ENCODE assay signal across 12 cellular contexts in genomic region chr22:44231229-44231628, GRCh38. TPM values are rescaled to one million over a fixed set of nuclear protein-coding genes. Genes with fewer than 3 reads are reported as not detected.
DNase-seq lines count a peak whose midpoint lies in the region; ATAC-seq and TF ChIP-seq lines count a peak whose summit lies in the region.
"Had no signal": no experiment of that assay in that cellular context is flagged by ENCODE, and none has a peak within 500 bp of the region (broad histone marks: within the 10 kb centered on the region; RNA-seq: fewer than 3 reads in every experiment).

No MANE protein-coding gene starts in this region.

- H4K8ac ChIP-seq in neuronal stem cell (ENCODE audit: low read depth, low read length): no peak overlapping the region

- H3K4me2 ChIP-seq in DND-41 (ENCODE audit: insufficient read depth, low read length): no peak overlapping the region
- H3K4me2 ChIP-seq in HCT116 (ENCODE audit: low read length): no peak overlapping the region
- H3K4me2 ChIP-seq in SU-DHL-6 (ENCODE audit: low read depth, low read length, poor library complexity, severe bottlenecking): no peak overlapping the region
- no peak overlapping the region for H3K4me2 ChIP-seq in neuronal stem cell (ENCODE audit: insufficient read depth, low read length, poor library complexity, severe bottlenecking)

- H2BK15ac ChIP-seq in neuronal stem cell (ENCODE audit: low read length): no peak overlapping the region

- H3K79me1 ChIP-seq in neuronal stem cell (ENCODE audit: low read depth, low read length): no peaks in the 10 kb centered on the region

- no peak overlapping the region for H2BK12ac ChIP-seq in neuronal stem cell (ENCODE audit: low read length)

- H2AK5ac ChIP-seq in neuronal stem cell (ENCODE audit: low read depth, low read length): no peak overlapping the region

- H3F3A ChIP-seq in SU-DHL-6 (ENCODE audit: insufficient read depth): no peaks in the 10 kb centered on the region

- H3K9me2 ChIP-seq in HCT116 (ENCODE audit: insufficient read depth) (no peaks in the 10 kb centered on the region), SU-DHL-6 (replicated peaks; ENCODE audit: insufficient read depth, low read length) (no peaks in the 10 kb centered on the region)

- intact Hi-C loops in HCT116 (cut with micrococcal nuclease): no loop called here

- H3K23ac ChIP-seq in neuronal stem cell (ENCODE audit: low read depth, low read length, poor library complexity): no peak overlapping the region

- H2BK5ac ChIP-seq in neuronal stem cell (ENCODE audit: low read length): no peak overlapping the region

- H3K27me3 ChIP-seq in DND-41 (ENCODE audit: insufficient read depth, low read length, poor library complexity) (no peaks in the 10 kb centered on the region), HCT116 (ENCODE audit: insufficient read depth, low read length) (no peaks in the 10 kb centered on the region), SU-DHL-6 (ENCODE audit: low read length) (no peaks in the 10 kb centered on the region), neuronal stem cell (ENCODE audit: control insufficient read depth in 3 of 3, insufficient read depth in 3 of 3, low read depth in 1 of 3, low read length in 3 of 3) (no peaks in the 10 kb centered on the region)

- H3K9ac ChIP-seq in DND-41 (ENCODE audit: low read depth, low read length): no peak overlapping the region
- H3K9ac ChIP-seq in HCT116 (ENCODE audit: low read length): no peak overlapping the region
- H3K9ac ChIP-seq in SU-DHL-6 (ENCODE audit: low read length): no peak overlapping the region
- no peak overlapping the region for H3K9ac ChIP-seq in neuronal stem cell (ENCODE audit: low read depth, low read length, poor library complexity)
- H3K9ac ChIP-seq: GM23248 had no signal

- H3K14ac ChIP-seq in neuronal stem cell (ENCODE audit: low read length): no peak overlapping the region

- WGBS in neuronal stem cell (ENCODE audit: extremely low coverage in 2 of 2, insufficient read length in 2 of 2, insufficient replicate concordance in 1 of 2), 2 donors: no CpG with 5 or more reads among the region's 4 CpGs

- no peak overlapping the region for H3K18ac ChIP-seq in neuronal stem cell (ENCODE audit: low read length)

- H3K79me2 ChIP-seq in DND-41 (ENCODE audit: insufficient read depth, low read length) (no peaks in the 10 kb centered on the region), HCT116 (ENCODE audit: insufficient read depth, low read length) (no peaks in the 10 kb centered on the region), SU-DHL-6 (ENCODE audit: insufficient read depth, low read length) (no peaks in the 10 kb centered on the region)

- POLR2A ChIA-PET in HCT116 (lab: Charles Lee): no interaction called here

- TF ChIP-seq POLR2A in HCT116 (IDR thresholded peaks at IDR 0.05; ENCODE audit: borderline replicate concordance, extremely low read depth, insufficient read depth, insufficient read length): no peak

- BruUV-seq in HCT116 (replicated peaks; lab: Mats Ljungman, UMichigan): no TSS peak

- no peak overlapping the region for H2BK120ac ChIP-seq in neuronal stem cell (ENCODE audit: low read depth, low read length)

- H3K4ac ChIP-seq in neuronal stem cell (ENCODE audit: low read length): no peak overlapping the region

- H4K20me1 ChIP-seq in DND-41 (ENCODE audit: insufficient read depth, low read length) (no peaks in the 10 kb centered on the region), HCT116 (ENCODE audit: insufficient read depth) (no peaks in the 10 kb centered on the region), SU-DHL-6 (ENCODE audit: low read depth, low read length) (no peaks in the 10 kb centered on the region)

- TF ChIP-seq RAD21 in HCT116 (IDR thresholded peaks at IDR 0.05; ENCODE audit: low read depth): no peak

- H2AFZ ChIP-seq in DND-41 (ENCODE audit: low read depth, low read length) (0 out of 2 replicates have a peak overlapping the region, but pooled peaks have one; percentile 1), HCT116 (ENCODE audit: low read depth, low read length, poor library complexity, severe bottlenecking) (peak overlapping the region; percentile 3), SU-DHL-6 (ENCODE audit: low read depth, low read length, severe bottlenecking) (peak overlapping the region; percentile 34), neuronal stem cell (ENCODE audit: low read length) (peak overlapping the region; percentile 4)
- H2AFZ ChIP-seq: GM23248 had no signal

- H3K9me3 ChIP-seq in DND-41 (ENCODE audit: insufficient read depth, low read length, severe bottlenecking): peaks cover 5% of the 10 kb centered on the region
- peaks cover 0 to 7% of the 10 kb centered on the region in 2 experiments; a peak in 1 of 4 replicates for H3K9me3 ChIP-seq in HCT116 (ENCODE audit: control insufficient read depth in 1 of 2, insufficient read depth in 1 of 2, low read depth in 1 of 2, low read length in 2 of 2)
- H3K9me3 ChIP-seq in SU-DHL-6 (ENCODE audit: insufficient read depth, low read length): no peaks in the 10 kb centered on the region
- H3K9me3 ChIP-seq in neuronal stem cell (replicated peaks in 1 of 2; ENCODE audit: control insufficient read depth in 2 of 2, insufficient read depth in 1 of 2, low read depth in 1 of 2, low read length in 2 of 2): peaks cover 0 to 11% of the 10 kb centered on the region in 2 donors

- no peak overlapping the region for H3K27ac ChIP-seq in DND-41 (ENCODE audit: low read length)
- no peak overlapping the region for H3K27ac ChIP-seq in HCT116 (ENCODE audit: low read depth, low read length)
- no peak overlapping the region for H3K27ac ChIP-seq in SU-DHL-6 (ENCODE audit: low read depth, low read length)
- H3K27ac ChIP-seq in neuronal stem cell (replicated peaks; ENCODE audit: low read length): no peak overlapping the region
- H3K27ac ChIP-seq: GM23248 had no signal

- RAD21 ChIA-PET in HCT116 (lab: Charles Lee; ENCODE audit: low non-redundant PET in 1 of 2, low total read pairs in 2 of 2, uncharacterized antibody in 2 of 2, unreplicated experiment in 2 of 2): no interaction called here

- no peaks in the 10 kb centered on the region for H3K36me3 ChIP-seq in DND-41 (ENCODE audit: insufficient read depth, low read length)
- no peaks in the 10 kb centered on the region for H3K36me3 ChIP-seq in HCT116 (ENCODE audit: control insufficient read depth in 1 of 2, insufficient read depth in 2 of 2, low read length in 2 of 2)
- no peaks in the 10 kb centered on the region for H3K36me3 ChIP-seq in SU-DHL-6 (ENCODE audit: low read length)
- H3K36me3 ChIP-seq in neuronal stem cell (replicated peaks in 1 of 2; ENCODE audit: control insufficient read depth in 2 of 2, insufficient read depth in 2 of 2, low read length in 2 of 2): no peaks in the 10 kb centered on the region

- DNase-seq in DND-41 (no peak), HCT116 (ENCODE audit: low read depth, low spot score) (no peak), neuronal stem cell (ENCODE audit: low spot score) (no peak), SW480 (ENCODE audit: low spot score) (no peak)
- DNase-seq: CD8-positive, alpha-beta T cell; COR-L47; DMS153; GM23248; KG1 had no signal

- H4K91ac ChIP-seq in neuronal stem cell (ENCODE audit: low read depth, low read length, poor library complexity): no peak overlapping the region

- H3K4me1 ChIP-seq in DND-41 (ENCODE audit: insufficient read depth, low read length) (no peaks in the 10 kb centered on the region), HCT116 (ENCODE audit: control insufficient read depth in 1 of 2, insufficient read depth in 2 of 2, low read length in 2 of 2) (no peaks in the 10 kb centered on the region), neuronal stem cell (ENCODE audit: control insufficient read depth in 2 of 2, insufficient read depth in 1 of 2, low read depth in 1 of 2, low read length in 2 of 2) (no peaks in the 10 kb centered on the region)

- ATAC-seq in DND-41 (ENCODE audit: insufficient read depth, low read depth) (no peak), HCT116 (no peak), GM18868 (IDR thresholded peaks at IDR 0.05; ENCODE audit: unreplicated experiment) (no peak)
- ATAC-seq: CD8-positive, alpha-beta T cell had no signal

- no peak overlapping the region for H3K4me3 ChIP-seq in DND-41 (ENCODE audit: low read depth in 1 of 2, low read length in 2 of 2)
- no peak overlapping the region for H3K4me3 ChIP-seq in HCT116 (replicated peaks in 1 of 2; ENCODE audit: low read depth in 1 of 2, low read length in 2 of 2)
- H3K4me3 ChIP-seq in SU-DHL-6 (ENCODE audit: insufficient read depth, low read length, poor library complexity, severe bottlenecking): no peak overlapping the region
- no peak overlapping the region for H3K4me3 ChIP-seq in neuronal stem cell (ENCODE audit: low read length in 2 of 2)
- H3K4me3 ChIP-seq: GM23248 had no signal

- no peak for TF ChIP-seq CTCF in DND-41 (IDR thresholded peaks at IDR 0.05; ENCODE audit: borderline replicate concordance, extremely low read depth, low read length, poor library complexity, severe bottlenecking)
- no peak for TF ChIP-seq CTCF in HCT116 (IDR thresholded peaks at IDR 0.05 in 2 of 3, conservative IDR thresholded peaks at IDR 0.05 in 1 of 3; ENCODE audit: borderline replicate concordance in 1 of 3, insufficient read depth in 1 of 3, low read depth in 2 of 3, low read length in 2 of 3)
- no peak for TF ChIP-seq CTCF in SU-DHL-6 (IDR thresholded peaks at IDR 0.05; ENCODE audit: insufficient read depth, low read length, poor library complexity, severe bottlenecking)

- CTCF ChIA-PET in HCT116 (lab: Charles Lee): no interaction called here

TF ChIP-seq in HCT116, 20 proteins besides CTCF, POLR2A, EP300 and RAD21:
- TF ChIP-seq ELF1 (IDR thresholded peaks at IDR 0.05; ENCODE audit: borderline replicate concordance, low read depth) (0 out of 2 replicates have a peak, but pooled peaks have one; percentile 14), ZNF274 (IDR thresholded peaks at IDR 0.05; ENCODE audit: low read depth, low read length) (no peak)

RNA-seq across cellular contexts. Expression of gene PARVG, which starts 50.5 kb away (rescaled TPM):
- 0.57 TPM for total RNA-seq in HCT116 (2021; ENCODE audit: unreplicated experiment)
- polyA plus RNA-seq in HCT116 (2012): 0.04 and 0.06 TPM in 2 replicates
- polyA plus RNA-seq in neuronal stem cell (2013, experiment 1 of 2): 0.18 TPM
- polyA plus RNA-seq in neuronal stem cell (2013, experiment 2 of 2): 0.06 TPM
- total RNA-seq: GM23248 had no signal
- polyA plus RNA-seq: BJ, GM23248 had no signal
